In the genomic region with DNA sequence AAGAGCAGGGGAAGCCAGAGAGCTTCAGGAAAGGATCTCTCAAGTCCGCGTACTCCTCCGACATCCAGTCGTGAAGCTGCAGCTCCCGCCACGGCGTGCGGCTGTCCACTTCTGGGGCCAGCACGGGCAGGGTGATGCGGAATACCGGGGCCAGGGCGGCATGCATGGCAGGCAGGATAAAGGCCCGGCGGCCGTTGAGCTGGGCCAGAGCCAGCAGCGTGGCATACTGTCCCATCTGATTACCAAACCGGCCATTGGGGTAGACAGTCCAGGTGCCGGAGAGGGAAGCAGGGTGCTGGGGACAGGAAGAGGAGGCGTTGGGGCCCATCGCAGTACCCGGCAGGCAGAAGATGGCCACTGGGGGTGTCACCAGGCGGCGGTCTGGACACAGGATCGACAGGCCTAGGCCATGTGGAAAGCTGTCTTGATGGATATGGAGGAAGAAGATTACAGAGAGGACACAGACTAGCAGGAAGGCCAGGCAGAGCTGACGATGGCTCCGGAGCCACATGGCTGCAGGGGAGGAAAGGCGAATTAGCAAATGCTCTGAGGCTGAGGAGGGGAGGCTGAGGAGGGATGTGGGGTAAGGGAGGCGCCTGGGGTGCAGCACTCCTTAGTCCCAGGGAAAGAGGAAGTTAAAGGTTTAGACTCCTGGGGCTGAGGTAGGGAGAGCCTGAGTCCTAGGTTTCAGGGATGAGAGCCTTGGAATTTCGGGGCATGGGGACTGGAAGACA, we compare ENCODE assay signal across 16 cellular contexts. TPM values are rescaled to one million over a fixed set of nuclear protein-coding genes. Genes with fewer than 3 reads are reported as not detected.
DNase-seq lines count a peak whose midpoint lies in the region; ATAC-seq and TF ChIP-seq lines count a peak whose summit lies in the region.
"Had no signal": no experiment of that assay in that cellular context is flagged by ENCODE, and none has a peak within 500 bp of the region (broad histone marks: within the 10 kb centered on the region; RNA-seq: fewer than 3 reads in every experiment).

No MANE protein-coding gene starts in this region.

- H3K27ac Mint-ChIP-seq in activated T-cell treated with anti-CD3 and anti-CD28 coated beads, Interleukin-2, amount 50 U/mL, for 72 hours = no peak overlapping the region
- H3K27ac Mint-ChIP-seq: activated CD8-positive, alpha-beta T cell treated with anti-CD3 and anti-CD28 coated beads, Interleukin-2, amount 10 ng/mL, durations not matched to agents 7 days and 5 days had no signal

- no peaks in the 10 kb centered on the region for H3K9me3 ChIP-seq in spleen
- H3K9me3 ChIP-seq: adrenal gland had no signal

- peaks cover 32% of the 10 kb centered on the region for H3K4me1 Mint-ChIP-seq in activated T-cell treated with anti-CD3 and anti-CD28 coated beads, Interleukin-2, amount 50 U/mL, for 72 hours (ENCODE audit: low read depth)

- POLR2A ChIA-PET in RWPE1 (lab: Yijun Ruan, JAX; ENCODE audit: low non-redundant PET) = interaction anchor here (0.6 kb wide), 1 partner anchor 25 kb away, joined by 5 read pairs; no protein-coding TSS in a partner anchor

- WGBS in spleen, 5 donors = 62 to 82% (median 72%) methylated on average over 29 of the region's 29 CpGs

- peak overlapping the region; percentile 77 for H3K4me3 ChIP-seq in epithelial cell of esophagus (ENCODE audit: low read length)
- H3K4me3 ChIP-seq in spleen = peak overlapping the region in 7 of 8 donors; percentile 37 to 69 (median 41)
- H3K4me3 ChIP-seq: adrenal gland had no signal

- no peak for ATAC-seq in activated T-cell treated with anti-CD3 and anti-CD28 coated beads, Interleukin-2, amount 50 U/mL, for 72 hours (replicated peaks in 1 of 2)
- no peak for ATAC-seq in HG03571 (IDR thresholded peaks at IDR 0.05; ENCODE audit: unreplicated experiment)
- ATAC-seq in HG03439 (IDR thresholded peaks at IDR 0.05; ENCODE audit: unreplicated experiment) = no peak
- ATAC-seq: activated CD8-positive, alpha-beta T cell treated with anti-CD3 and anti-CD28 coated beads, Interleukin-2, amount 10 ng/mL, durations not matched to agents 7 days and 5 days; left colon had no signal

- H3K27me3 ChIP-seq in spleen (replicated peaks in 1 of 7) = peaks cover 0 to 70% (median 21%) of the 10 kb centered on the region in 7 donors
- H3K27me3 ChIP-seq: adrenal gland had no signal

- intact Hi-C loops in spleen (cut with DNase I; ENCODE audit: low total_unique reads) = no loop called here

- peaks cover 10 to 82% (median 46%) of the 10 kb centered on the region in 6 donors for H3K4me1 ChIP-seq in spleen

- no peak for TF ChIP-seq CTCF in RWPE1 (conservative IDR thresholded peaks at IDR 0.05; ENCODE audit: low read depth)
- no peak for TF ChIP-seq CTCF in epithelial cell of esophagus (IDR thresholded peaks at IDR 0.05; ENCODE audit: insufficient read depth, low read depth, low read length, missing control alignments)
- no peak for TF ChIP-seq CTCF in spleen (IDR thresholded peaks at IDR 0.05 in 8 of 11, conservative IDR thresholded peaks at IDR 0.05 in 3 of 11)

- DNase-seq in activated T-cell treated with anti-CD3 and anti-CD28 coated beads, Interleukin-2, amount 50 U/mL, for 72 hours = no peak
- DNase-seq in activated T-cell treated with anti-CD3 and anti-CD28 coated beads for 4 hours = no peak
- no peak for DNase-seq in RWPE1 (ENCODE audit: low spot score)
- DNase-seq in epithelial cell of esophagus (ENCODE audit: low read depth) = no peak
- no peak for DNase-seq in spleen
- DNase-seq in OCI-M2 (lab: John Stamatoyannopoulos, UW; ENCODE audit: unreplicated experiment) = no peak
- DNase-seq: adrenal gland; left colon; stimulated activated CD4-positive, alpha-beta T cell treated with anti-CD3 and anti-CD28 coated beads, Interleukin-15, amount 100 ng/mL, for 24 hours; stimulated activated CD8-positive, alpha-beta memory T cell treated with anti-CD3 and anti-CD28 coated beads, Interleukin-4, amount 100 ng/mL, for 48 hours had no signal

- H3K36me3 Mint-ChIP-seq in activated T-cell treated with anti-CD3 and anti-CD28 coated beads, Interleukin-2, amount 50 U/mL, for 72 hours (ENCODE audit: insufficient read depth in 2 of 2) = peaks cover 0 to 2% of the 10 kb centered on the region in 2 donors

- peaks cover 35% of the 10 kb centered on the region for H3K27me3 Mint-ChIP-seq in activated T-cell treated with anti-CD3 and anti-CD28 coated beads, Interleukin-2, amount 50 U/mL, for 72 hours (ENCODE audit: low read depth)

- CTCF ChIA-PET in RWPE1 (lab: Yijun Ruan, JAX) = interaction anchor here (0.5 kb wide), 1 partner anchor 474 kb away, joined by 3 read pairs; no protein-coding TSS in a partner anchor

- H3K9me3 Mint-ChIP-seq in activated T-cell treated with anti-CD3 and anti-CD28 coated beads, Interleukin-2, amount 50 U/mL, for 72 hours = no peaks in the 10 kb centered on the region

- H3K36me3 ChIP-seq in spleen = peaks cover 0 to 18% (median 0%) of the 10 kb centered on the region in 6 donors
- H3K36me3 ChIP-seq: adrenal gland had no signal

- peak overlapping the region; percentile 19 to 60 for H3K4me3 Mint-ChIP-seq in activated T-cell treated with anti-CD3 and anti-CD28 coated beads, Interleukin-2, amount 50 U/mL, for 72 hours
- H3K4me3 Mint-ChIP-seq: activated CD8-positive, alpha-beta T cell treated with anti-CD3 and anti-CD28 coated beads, Interleukin-2, amount 10 ng/mL, durations not matched to agents 7 days and 5 days had no signal

- no peak for TF ChIP-seq POLR2A in spleen (IDR thresholded peaks at IDR 0.05)

- H3K27ac ChIP-seq in RWPE1 = peak overlapping the region; percentile 82
- H3K27ac ChIP-seq in spleen = peak overlapping the region in 5 of 8 donors; percentile 30 to 81 (median 76)
- H3K27ac ChIP-seq: adrenal gland, parathyroid adenoma had no signal

RNA-seq across cellular contexts. Expression of gene FUT1, which starts 1.5 kb away (rescaled TPM):
- total RNA-seq in activated T-cell treated with anti-CD3 and anti-CD28 coated beads, Interleukin-2, amount 50 U/mL, for 72 hours = under 1 TPM; 0.29 to 0.32 TPM
- total RNA-seq in spleen = 10 to 100 TPM in 4 of 7 donors, 1 to 10 TPM in 3; 5.6 to 22.9 (median 10.0) TPM
- polyA plus RNA-seq in spleen = 1 to 10 TPM; 1.0 to 6.5 (median 2.7) TPM

RNA-seq across cellular contexts. Expression of gene IZUMO1, which starts 4.2 kb away (rescaled TPM):
- total RNA-seq in activated T-cell treated with anti-CD3 and anti-CD28 coated beads, Interleukin-2, amount 50 U/mL, for 72 hours = under 1 TPM; 0.14 to 0.32 TPM
- 1 to 10 TPM in 5 of 7 donors, under 1 TPM in 1, not detected in 1; 0.84 to 5.3 (median 1.8) TPM for total RNA-seq in spleen
- 1 to 10 TPM in 1 of 3 donors, under 1 TPM in 2; 0.26 to 1.0 (median 0.50) TPM for polyA plus RNA-seq in spleen
- total RNA-seq: activated CD8-positive, alpha-beta T cell treated with anti-CD3 and anti-CD28 coated beads, Interleukin-2, amount 10 ng/mL, durations not matched to agents 7 days and 5 days; frontal cortex; left colon had no signal

RNA-seq across cellular contexts. Expression of gene FGF21, which starts 4.4 kb away (rescaled TPM):
- total RNA-seq in activated T-cell treated with anti-CD3 and anti-CD28 coated beads, Interleukin-2, amount 50 U/mL, for 72 hours = not detected
- not detected for total RNA-seq in spleen
- not detected for polyA plus RNA-seq in spleen
- total RNA-seq: activated CD8-positive, alpha-beta T cell treated with anti-CD3 and anti-CD28 coated beads, Interleukin-2, amount 10 ng/mL, durations not matched to agents 7 days and 5 days; adrenal gland; dermis microvascular lymphatic vessel endothelial cell; frontal cortex; left colon had no signal
- polyA plus RNA-seq: adrenal gland had no signal

RNA-seq across cellular contexts. Expression of gene RASIP1, which starts 10.5 kb away (rescaled TPM):
- under 1 TPM; 0.53 to 0.86 TPM for total RNA-seq in activated T-cell treated with anti-CD3 and anti-CD28 coated beads, Interleukin-2, amount 50 U/mL, for 72 hours
- 10 to 100 TPM; 30.3 to 78.1 (median 39.8) TPM for total RNA-seq in spleen
- 10 to 100 TPM; 15.1 to 62.8 (median 42.1) TPM for polyA plus RNA-seq in spleen

RNA-seq across cellular contexts. Expression of gene MAMSTR, which starts 31.4 kb away (rescaled TPM):
- total RNA-seq in activated T-cell treated with anti-CD3 and anti-CD28 coated beads, Interleukin-2, amount 50 U/mL, for 72 hours = under 1 TPM; 0.69 to 0.89 TPM
- total RNA-seq in spleen = 10 to 100 TPM in 1 of 7 donors, 1 to 10 TPM in 6; 3.1 to 10.3 (median 4.0) TPM
- polyA plus RNA-seq in spleen = 10 to 100 TPM in 1 of 3 donors, 1 to 10 TPM in 1, under 1 TPM in 1; 0.93 to 10.7 (median 3.6) TPM

Comparison
In these comparisons a context has a peak if more than half of its experiments do, and no peak if none do; other contexts are left out.
1. RNA of gene FUT1, which starts 1.5 kb away (total RNA-seq): 5.6 to 22.9 TPM in spleen; 0.29 to 0.32 TPM in activated T-cell treated with anti-CD3 and anti-CD28 coated beads, Interleukin-2, amount 50 U/mL, for 72 hours; every median in the first group is over 4 times any median in the second.